Comparison of ENCODE assay signal across 10 cellular contexts in genomic region chr3:134371542-134372324, GRCh38. TPM values are rescaled to one million over a fixed set of nuclear protein-coding genes. Genes with fewer than 3 reads are reported as not detected.
A peak's percentile ranks its signal among the peaks of the same experiment; 100 is the strongest.
DNase-seq lines count a peak whose midpoint lies in the region; ATAC-seq and TF ChIP-seq lines count a peak whose summit lies in the region.
"Had no signal": no experiment of that assay in that cellular context is flagged by ENCODE, and none has a peak within 500 bp of the region (broad histone marks: within the 10 kb centered on the region; RNA-seq: fewer than 3 reads in every experiment).

No MANE protein-coding gene starts in this region.

- 46 to 56% (median 47%) methylated on average over 7 of the region's 7 CpGs for WGBS in ovary, 3 donors

- H3K27ac ChIP-seq in BLaER1 (no peak overlapping the region), Panc1 (ENCODE audit: low read length) (peak overlapping the region; percentile 94), ovary (no peak overlapping the region)
- H3K27ac ChIP-seq: KMS-11 had no signal

- TF ChIP-seq CTCF in Panc1 (IDR thresholded peaks at IDR 0.05), result peak; percentile 59; the same call in 1 of the 2 replicates
- no peak for TF ChIP-seq CTCF in fibroblast of pulmonary artery (IDR thresholded peaks at IDR 0.05; ENCODE audit: low read length, missing control alignments)
- no peak for TF ChIP-seq CTCF in ovary (IDR thresholded peaks at IDR 0.05)

- H3K9ac ChIP-seq in BLaER1, result no peak overlapping the region
- H3K9ac ChIP-seq: KMS-11 had no signal

- ATAC-seq in Panc1 (no peak), HG02798 (IDR thresholded peaks at IDR 0.05; ENCODE audit: poor library complexity, unreplicated experiment) (no peak), HG02938 (IDR thresholded peaks at IDR 0.05; ENCODE audit: unreplicated experiment) (no peak)
- ATAC-seq: T-cell had no signal

- H3K36me3 ChIP-seq in BLaER1 (no peaks in the 10 kb centered on the region), Panc1 (ENCODE audit: control insufficient read depth, insufficient read depth, low read length) (peaks cover 23% of the 10 kb centered on the region), ovary (no peaks in the 10 kb centered on the region)

- no peak for TF ChIP-seq EP300 in ovary (IDR thresholded peaks at IDR 0.05)

- no TSS peak for BruUV-seq in Panc1 (replicated peaks; lab: Mats Ljungman, UMichigan)

- intact Hi-C loops in Panc1 (cut with micrococcal nuclease; ENCODE audit: unreplicated experiment) (loop anchor here (2.0 kb wide), 1 partner anchor 63 kb away; no protein-coding TSS in a partner anchor), ovary (cut with DNase I) (loop anchor here in 3 of 4 donors (5.0 to 10.0 kb wide), 5 partner anchors 54 to 159 kb away; no protein-coding TSS in a partner anchor)

- peaks cover 64% of the 10 kb centered on the region for H3K4me1 ChIP-seq in BLaER1
- H3K4me1 ChIP-seq in Panc1 (ENCODE audit: control insufficient read depth, insufficient read depth, low read length), result peaks cover 75% of the 10 kb centered on the region
- peaks cover 22% of the 10 kb centered on the region for H3K4me1 ChIP-seq in ovary (ENCODE audit: insufficient read depth)

- TF ChIP-seq POLR2A in ovary (IDR thresholded peaks at IDR 0.05), result no peak

- POLR2A ChIA-PET in Panc1 (lab: Charles Lee), result interaction anchor here (0.6 to 1.5 kb wide), 2 partner anchors 8 to 1713 kb away, joined by 3 to 7 read pairs; no protein-coding TSS in a partner anchor

- DNase-seq in Panc1 (ENCODE audit: low read depth, low spot score) (no peak), fibroblast of pulmonary artery (ENCODE audit: low read depth) (no peak), ovary (no peak), SIG-M5 treated with dmso at 0.1 percent for 504 hours (lab: John Stamatoyannopoulos, UW; ENCODE audit: unreplicated experiment) (no peak), foreskin melanocyte (no peak)
- DNase-seq: T-cell had no signal

- no peak overlapping the region for H3K4me3 ChIP-seq in BLaER1
- H3K4me3 ChIP-seq in Panc1 (ENCODE audit: low read depth in 2 of 2, low read length in 2 of 2), result peak overlapping the region; percentile 87 to 95
- peak overlapping the region; percentile 88 for H3K4me3 ChIP-seq in fibroblast of pulmonary artery (replicated peaks; ENCODE audit: low read depth, low read length)
- peak overlapping the region; percentile 62 for H3K4me3 ChIP-seq in ovary

- H3K4me2 ChIP-seq in BLaER1, result peak overlapping the region; percentile 76
- H3K4me2 ChIP-seq: KMS-11 had no signal

- in situ Hi-C loops in Panc1 (cut with HindIII; ENCODE audit: low pct_unique_long_range_greater_than_20kb, low sequenced_read_pairs), result no loop called here

- CTCF ChIA-PET in Panc1 (lab: Charles Lee), result no interaction called here

- peaks cover 32% of the 10 kb centered on the region for H3K27me3 ChIP-seq in BLaER1
- no peaks in the 10 kb centered on the region for H3K27me3 ChIP-seq in Panc1 (ENCODE audit: control insufficient read depth, insufficient read depth, low read length)
- no peaks in the 10 kb centered on the region for H3K27me3 ChIP-seq in ovary

- peaks cover 11% of the 10 kb centered on the region; the same call in 1 of the 2 replicates for H4K20me1 ChIP-seq in BLaER1

- no peaks in the 10 kb centered on the region for H3K9me3 ChIP-seq in BLaER1
- H3K9me3 ChIP-seq in Panc1 (ENCODE audit: control insufficient read depth, insufficient read depth, low read depth, low read length), result no peaks in the 10 kb centered on the region
- H3K9me3 ChIP-seq in ovary, result no peaks in the 10 kb centered on the region

RNA-seq across cellular contexts. Expression of gene AMOTL2, which starts 2.5 kb away (rescaled TPM):
- total RNA-seq in Panc1 (2021; ENCODE audit: unreplicated experiment), result 146 TPM
- polyA plus RNA-seq in Panc1 (2012; ENCODE audit: insufficient read length), result 73.2 TPM
- 10 to 100 TPM; 20.5 to 60.4 (median 44.8) TPM for total RNA-seq in ovary
- polyA plus RNA-seq in ovary, result 10 to 100 TPM; 28.7 to 32.9 TPM
